12 cellular contexts compared by ENCODE assay signal in genomic region chr16:75262104-75262799, GRCh38. TPM values are rescaled to one million over a fixed set of nuclear protein-coding genes. Genes with fewer than 3 reads are reported as not detected.
A peak's percentile ranks its signal among the peaks of the same experiment; 100 is the strongest.
DNase-seq lines count a peak whose midpoint lies in the region; ATAC-seq and TF ChIP-seq lines count a peak whose summit lies in the region.
"Had no signal": no experiment of that assay in that cellular context is flagged by ENCODE, and none has a peak within 500 bp of the region (broad histone marks: within the 10 kb centered on the region; RNA-seq: fewer than 3 reads in every experiment).

No MANE protein-coding gene starts in this region.

- peak overlapping the region; percentile 53 for H3K27ac Mint-ChIP-seq in neural progenitor cell
- H3K27ac Mint-ChIP-seq: activated naive CD4-positive, alpha-beta T cell treated with anti-CD3 and anti-CD28 coated beads, Interleukin-2, amount 10 ng/mL, durations not matched to agents 7 days and 5 days had no signal

- H4K20me1 ChIP-seq in neural progenitor cell (ENCODE audit: low read depth) = peaks cover 81% of the 10 kb centered on the region

- H3K9ac ChIP-seq in neural progenitor cell = no peak overlapping the region
- H3K9ac ChIP-seq: BLaER1 had no signal

- H3K4me1 ChIP-seq in cardiac muscle cell (ENCODE audit: low read depth) (peaks cover 53% of the 10 kb centered on the region), gastroesophageal sphincter (peaks cover 0 to 87% (median 51%) of the 10 kb centered on the region in 3 donors), neural progenitor cell (peaks cover 19% of the 10 kb centered on the region)

- H3K4me1 Mint-ChIP-seq in neural progenitor cell = peaks cover 62% of the 10 kb centered on the region

- peak overlapping the region; percentile 28 for H3K27ac ChIP-seq in cardiac muscle cell
- H3K27ac ChIP-seq in gastroesophageal sphincter = peak overlapping the region in 3 of 4 donors; percentile 89 to 96 (median 95)
- H3K27ac ChIP-seq in neural progenitor cell = no peak overlapping the region
- H3K27ac ChIP-seq: BLaER1 had no signal

- intact Hi-C loops in cardiac septum (cut with DNase I) = no loop called here

- no peak overlapping the region for H3K4me2 ChIP-seq in neural progenitor cell
- H3K4me2 ChIP-seq: BLaER1 had no signal

- no peaks in the 10 kb centered on the region for H3K9me3 Mint-ChIP-seq in neural progenitor cell
- H3K9me3 Mint-ChIP-seq: activated naive CD4-positive, alpha-beta T cell treated with anti-CD3 and anti-CD28 coated beads, Interleukin-2, amount 10 ng/mL, durations not matched to agents 7 days and 5 days had no signal

- peak overlapping the region; percentile 21 for H3K4me3 Mint-ChIP-seq in neural progenitor cell
- H3K4me3 Mint-ChIP-seq: activated naive CD4-positive, alpha-beta T cell treated with anti-CD3 and anti-CD28 coated beads, Interleukin-2, amount 10 ng/mL, durations not matched to agents 7 days and 5 days had no signal

- H3K36me3 Mint-ChIP-seq in neural progenitor cell = peaks cover 8% of the 10 kb centered on the region
- H3K36me3 Mint-ChIP-seq: activated naive CD4-positive, alpha-beta T cell treated with anti-CD3 and anti-CD28 coated beads, Interleukin-2, amount 10 ng/mL, durations not matched to agents 7 days and 5 days had no signal

- H2AFZ ChIP-seq in neural progenitor cell (replicated peaks) = no peak overlapping the region

- H3K27me3 ChIP-seq in cardiac muscle cell = no peaks in the 10 kb centered on the region
- H3K27me3 ChIP-seq in gastroesophageal sphincter = no peaks in the 10 kb centered on the region
- no peaks in the 10 kb centered on the region for H3K27me3 ChIP-seq in neural progenitor cell

- TF ChIP-seq CTCF in cardiac muscle cell (IDR thresholded peaks at IDR 0.05; ENCODE audit: low read depth, low read length) (no peak), gastroesophageal sphincter (IDR thresholded peaks at IDR 0.05) (no peak), neural progenitor cell (IDR thresholded peaks at IDR 0.05) (no peak)

- H3K79me2 ChIP-seq in neural progenitor cell (ENCODE audit: low read depth) = peaks cover 79% of the 10 kb centered on the region

- WGBS in gastroesophageal sphincter (ENCODE audit: low coverage in 1 of 2), 2 donors = 40% methylated on average over 2 of the region's 14 CpGs; no CpG with 5 or more reads in 1 of the 2 donors

- H3F3A ChIP-seq in neural progenitor cell (ENCODE audit: low read depth) = peaks cover 7% of the 10 kb centered on the region

- DNase-seq in cardiac muscle cell (ENCODE audit: low read depth in 1 of 2, low spot score in 1 of 2) (peak in 1 of 2 donors; percentile 65), cardiac septum (ENCODE audit: low spot score) (no peak), neural progenitor cell (ENCODE audit: low spot score) (no peak), GM19238 (ENCODE audit: insufficient read length, low spot score) (no peak), DMS153 (lab: John Stamatoyannopoulos, UW) (no peak)
- DNase-seq: activated CD4-positive, CD25-positive, alpha-beta regulatory T cell; activated naive CD4-positive, alpha-beta T cell treated with anti-CD3 and anti-CD28 coated beads, Interleukin-2, amount 10 ng/mL, durations not matched to agents 7 days and 5 days; stimulated activated CD4-positive, alpha-beta T cell treated with anti-CD3 and anti-CD28 coated beads, Interleukin-4, amount 100 ng/mL, for 4 hours had no signal

- TF ChIP-seq POLR2A in gastroesophageal sphincter (IDR thresholded peaks at IDR 0.05) (no peak), GM18505 (IDR thresholded peaks at IDR 0.05; ENCODE audit: borderline replicate concordance, extremely low read depth, insufficient read depth, insufficient read length) (no peak)

- ATAC-seq in gastroesophageal sphincter (no peak), HG03460 (IDR thresholded peaks at IDR 0.05; ENCODE audit: unreplicated experiment) (no peak), GM18505 (IDR thresholded peaks at IDR 0.05; ENCODE audit: unreplicated experiment) (no peak)

- no peak overlapping the region for H3K4me3 ChIP-seq in cardiac muscle cell
- H3K4me3 ChIP-seq in gastroesophageal sphincter = no peak overlapping the region
- no peak overlapping the region for H3K4me3 ChIP-seq in neural progenitor cell
- H3K4me3 ChIP-seq: BLaER1 had no signal

- H3K27me3 Mint-ChIP-seq in neural progenitor cell (ENCODE audit: insufficient read depth, low read depth) = peaks cover 11% of the 10 kb centered on the region

- TF ChIP-seq EP300 in gastroesophageal sphincter (IDR thresholded peaks at IDR 0.05) = no peak

- H3K36me3 ChIP-seq in cardiac muscle cell = peaks cover 3% of the 10 kb centered on the region
- no peaks in the 10 kb centered on the region for H3K36me3 ChIP-seq in gastroesophageal sphincter
- H3K36me3 ChIP-seq in neural progenitor cell = no peaks in the 10 kb centered on the region
- H3K36me3 ChIP-seq: BLaER1 had no signal

- no peaks in the 10 kb centered on the region for H3K9me3 ChIP-seq in cardiac muscle cell (ENCODE audit: low read depth)
- no peaks in the 10 kb centered on the region for H3K9me3 ChIP-seq in gastroesophageal sphincter
- no peaks in the 10 kb centered on the region for H3K9me3 ChIP-seq in neural progenitor cell (ENCODE audit: low read depth)
- H3K9me3 ChIP-seq: BLaER1 had no signal

RNA-seq across cellular contexts. Expression of gene BCAR1, which starts 10.8 kb away (rescaled TPM):
- total RNA-seq in cardiac muscle cell (105 and 121 TPM in 2 replicates), cardiac septum (80.3 TPM), gastroesophageal sphincter (10 to 100 TPM; 34.6 to 63.7 (median 37.0) TPM), neural progenitor cell (ENCODE audit: low replicate concordance) (10.9 and 29.1 TPM in 2 replicates)
- polyA plus RNA-seq in cardiac muscle cell = 83.7 and 106 TPM in 2 replicates

RNA-seq across cellular contexts. Expression of gene CTRB1, which starts 43.5 kb away (rescaled TPM):
- total RNA-seq in cardiac muscle cell (not detected in 2 replicates), cardiac septum (not detected), gastroesophageal sphincter (not detected), neural progenitor cell (ENCODE audit: low replicate concordance) (not detected in 2 replicates)
- 0.22 and 1.1 TPM in 2 replicates for polyA plus RNA-seq in cardiac muscle cell

RNA-seq across cellular contexts. Expression of gene CTRB2, which starts 55.3 kb away (rescaled TPM):
- total RNA-seq in cardiac muscle cell = 0.63 TPM in 1 of 2 replicates, not detected in the other
- 0.76 TPM in 1 of 2 replicates, not detected in the other for polyA plus RNA-seq in cardiac muscle cell
- total RNA-seq in cardiac septum = not detected
- not detected for total RNA-seq in gastroesophageal sphincter
- total RNA-seq in neural progenitor cell (ENCODE audit: low replicate concordance) = not detected in 2 replicates
